In the genomic region with DNA sequence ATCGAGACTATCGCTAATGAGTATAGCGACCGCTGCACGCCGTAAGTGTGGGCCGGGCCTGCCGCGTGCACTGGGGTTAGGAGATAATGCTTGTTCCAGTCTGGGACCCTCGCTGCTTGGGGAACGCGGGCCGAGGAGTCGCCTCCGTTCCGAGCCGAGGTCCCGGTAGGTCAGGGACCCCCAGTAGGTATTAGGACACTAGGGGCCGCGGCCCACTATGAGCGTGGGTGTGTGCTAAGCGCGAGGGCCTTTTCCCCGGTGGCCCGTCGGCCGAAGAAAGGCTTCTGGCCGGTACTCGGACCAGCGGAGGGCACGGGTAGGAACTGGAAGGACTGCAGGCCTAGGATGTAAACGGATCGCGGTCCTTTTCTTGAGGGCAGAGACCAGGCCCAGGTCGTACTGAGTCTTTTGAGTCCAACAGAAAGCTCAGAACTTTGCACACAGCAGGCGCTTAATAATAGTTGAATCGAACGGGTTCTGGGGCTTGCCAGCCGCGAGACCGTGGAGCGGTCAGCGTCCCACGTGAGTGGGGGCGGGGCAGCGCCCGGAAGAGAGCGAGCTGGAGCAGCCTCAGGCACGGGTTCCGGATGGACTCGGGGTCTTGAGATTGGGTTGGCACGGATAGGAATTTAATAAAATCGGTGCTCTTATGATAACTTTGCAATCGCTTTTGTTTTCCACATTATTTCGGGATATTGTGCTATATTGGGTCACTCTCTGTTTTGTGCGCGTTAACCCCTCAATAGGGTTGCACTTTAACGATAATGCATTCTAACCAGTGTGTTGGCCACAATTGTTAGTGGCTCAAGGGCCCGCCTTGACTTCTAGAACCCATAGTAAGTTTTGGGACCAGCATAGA, we compare ENCODE assay signal across 1 cellular context.
A peak's percentile ranks its signal among the peaks of the same experiment; 100 is the strongest.
TF ChIP-seq lines count a peak whose summit lies in the region.

No MANE protein-coding gene starts in this region.

TF ChIP-seq in K562, 482 proteins besides CTCF, POLR2A, EP300 and RAD21 (continued from another document and continues in another):
- TF ChIP-seq, protein P1, sequence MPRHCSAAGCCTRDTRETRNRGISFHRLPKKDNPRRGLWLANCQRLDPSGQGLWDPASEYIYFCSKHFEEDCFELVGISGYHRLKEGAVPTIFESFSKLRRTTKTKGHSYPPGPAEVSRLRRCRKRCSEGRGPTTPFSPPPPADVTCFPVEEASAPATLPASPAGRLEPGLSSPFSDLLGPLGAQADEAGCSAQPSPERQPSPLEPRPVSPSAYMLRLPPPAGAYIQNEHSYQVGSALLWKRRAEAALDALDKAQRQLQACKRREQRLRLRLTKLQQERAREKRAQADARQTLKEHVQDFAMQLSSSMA (CRISPR knock-in tag; IDR thresholded peaks at IDR 0.05), result no peak
- TF ChIP-seq POLR2AphosphoS5 (IDR thresholded peaks at IDR 0.05; ENCODE audit: control insufficient read depth, insufficient read depth, low read depth, low read length), result peak; percentile 25; the same call in 1 of the 2 replicates
- no peak for TF ChIP-seq SOX6 (IDR thresholded peaks at IDR 0.05)
- TF ChIP-seq CC2D1A (IDR thresholded peaks at IDR 0.05), result 0 out of 2 replicates have a peak, but pooled peaks have one; percentile 5
- peak in 1 of 2 experiments; percentile 92; a peak in 1 of 4 replicates for TF ChIP-seq SIN3A (IDR thresholded peaks at IDR 0.05; ENCODE audit: borderline replicate concordance in 2 of 2, control insufficient read depth in 1 of 2, low read depth in 2 of 2, low read length in 2 of 2)
- TF ChIP-seq, protein P2, sequence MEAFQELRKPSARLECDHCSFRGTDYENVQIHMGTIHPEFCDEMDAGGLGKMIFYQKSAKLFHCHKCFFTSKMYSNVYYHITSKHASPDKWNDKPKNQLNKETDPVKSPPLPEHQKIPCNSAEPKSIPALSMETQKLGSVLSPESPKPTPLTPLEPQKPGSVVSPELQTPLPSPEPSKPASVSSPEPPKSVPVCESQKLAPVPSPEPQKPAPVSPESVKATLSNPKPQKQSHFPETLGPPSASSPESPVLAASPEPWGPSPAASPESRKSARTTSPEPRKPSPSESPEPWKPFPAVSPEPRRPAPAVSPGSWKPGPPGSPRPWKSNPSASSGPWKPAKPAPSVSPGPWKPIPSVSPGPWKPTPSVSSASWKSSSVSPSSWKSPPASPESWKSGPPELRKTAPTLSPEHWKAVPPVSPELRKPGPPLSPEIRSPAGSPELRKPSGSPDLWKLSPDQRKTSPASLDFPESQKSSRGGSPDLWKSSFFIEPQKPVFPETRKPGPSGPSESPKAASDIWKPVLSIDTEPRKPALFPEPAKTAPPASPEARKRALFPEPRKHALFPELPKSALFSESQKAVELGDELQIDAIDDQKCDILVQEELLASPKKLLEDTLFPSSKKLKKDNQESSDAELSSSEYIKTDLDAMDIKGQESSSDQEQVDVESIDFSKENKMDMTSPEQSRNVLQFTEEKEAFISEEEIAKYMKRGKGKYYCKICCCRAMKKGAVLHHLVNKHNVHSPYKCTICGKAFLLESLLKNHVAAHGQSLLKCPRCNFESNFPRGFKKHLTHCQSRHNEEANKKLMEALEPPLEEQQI (IDR thresholded peaks at IDR 0.05), result no peak
- no peak for TF ChIP-seq NBN (IDR thresholded peaks at IDR 0.05; ENCODE audit: low read depth)
- peak; percentile 11; the same call in 1 of the 2 replicates for TF ChIP-seq ZC3H4 (CRISPR knock-in tag; IDR thresholded peaks at IDR 0.05; ENCODE audit: borderline replicate concordance)
- no peak for TF ChIP-seq SMARCA5 (IDR thresholded peaks at IDR 0.05)
- 0 out of 2 replicates have a peak, but pooled peaks have one; percentile 19 for TF ChIP-seq RNF2 (IDR thresholded peaks at IDR 0.05)
- no peak for TF ChIP-seq ZNF507 (tag; conservative IDR thresholded peaks at IDR 0.05)
- TF ChIP-seq, protein P3, sequence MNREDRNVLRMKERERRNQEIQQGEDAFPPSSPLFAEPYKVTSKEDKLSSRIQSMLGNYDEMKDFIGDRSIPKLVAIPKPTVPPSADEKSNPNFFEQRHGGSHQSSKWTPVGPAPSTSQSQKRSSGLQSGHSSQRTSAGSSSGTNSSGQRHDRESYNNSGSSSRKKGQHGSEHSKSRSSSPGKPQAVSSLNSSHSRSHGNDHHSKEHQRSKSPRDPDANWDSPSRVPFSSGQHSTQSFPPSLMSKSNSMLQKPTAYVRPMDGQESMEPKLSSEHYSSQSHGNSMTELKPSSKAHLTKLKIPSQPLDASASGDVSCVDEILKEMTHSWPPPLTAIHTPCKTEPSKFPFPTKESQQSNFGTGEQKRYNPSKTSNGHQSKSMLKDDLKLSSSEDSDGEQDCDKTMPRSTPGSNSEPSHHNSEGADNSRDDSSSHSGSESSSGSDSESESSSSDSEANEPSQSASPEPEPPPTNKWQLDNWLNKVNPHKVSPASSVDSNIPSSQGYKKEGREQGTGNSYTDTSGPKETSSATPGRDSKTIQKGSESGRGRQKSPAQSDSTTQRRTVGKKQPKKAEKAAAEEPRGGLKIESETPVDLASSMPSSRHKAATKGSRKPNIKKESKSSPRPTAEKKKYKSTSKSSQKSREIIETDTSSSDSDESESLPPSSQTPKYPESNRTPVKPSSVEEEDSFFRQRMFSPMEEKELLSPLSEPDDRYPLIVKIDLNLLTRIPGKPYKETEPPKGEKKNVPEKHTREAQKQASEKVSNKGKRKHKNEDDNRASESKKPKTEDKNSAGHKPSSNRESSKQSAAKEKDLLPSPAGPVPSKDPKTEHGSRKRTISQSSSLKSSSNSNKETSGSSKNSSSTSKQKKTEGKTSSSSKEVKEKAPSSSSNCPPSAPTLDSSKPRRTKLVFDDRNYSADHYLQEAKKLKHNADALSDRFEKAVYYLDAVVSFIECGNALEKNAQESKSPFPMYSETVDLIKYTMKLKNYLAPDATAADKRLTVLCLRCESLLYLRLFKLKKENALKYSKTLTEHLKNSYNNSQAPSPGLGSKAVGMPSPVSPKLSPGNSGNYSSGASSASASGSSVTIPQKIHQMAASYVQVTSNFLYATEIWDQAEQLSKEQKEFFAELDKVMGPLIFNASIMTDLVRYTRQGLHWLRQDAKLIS (CRISPR knock-in tag; IDR thresholded peaks at IDR 0.05), result peak; percentile 74
- TF ChIP-seq, protein P4, sequence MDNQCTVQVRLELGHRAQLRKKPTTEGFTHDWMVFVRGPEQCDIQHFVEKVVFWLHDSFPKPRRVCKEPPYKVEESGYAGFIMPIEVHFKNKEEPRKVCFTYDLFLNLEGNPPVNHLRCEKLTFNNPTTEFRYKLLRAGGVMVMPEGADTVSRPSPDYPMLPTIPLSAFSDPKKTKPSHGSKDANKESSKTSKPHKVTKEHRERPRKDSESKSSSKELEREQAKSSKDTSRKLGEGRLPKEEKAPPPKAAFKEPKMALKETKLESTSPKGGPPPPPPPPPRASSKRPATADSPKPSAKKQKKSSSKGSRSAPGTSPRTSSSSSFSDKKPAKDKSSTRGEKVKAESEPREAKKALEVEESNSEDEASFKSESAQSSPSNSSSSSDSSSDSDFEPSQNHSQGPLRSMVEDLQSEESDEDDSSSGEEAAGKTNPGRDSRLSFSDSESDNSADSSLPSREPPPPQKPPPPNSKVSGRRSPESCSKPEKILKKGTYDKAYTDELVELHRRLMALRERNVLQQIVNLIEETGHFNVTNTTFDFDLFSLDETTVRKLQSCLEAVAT (IDR thresholded peaks at IDR 0.05), result 0 out of 4 replicates have a peak, but pooled peaks have one; percentile 18 to 44
- TF ChIP-seq, protein P5, sequence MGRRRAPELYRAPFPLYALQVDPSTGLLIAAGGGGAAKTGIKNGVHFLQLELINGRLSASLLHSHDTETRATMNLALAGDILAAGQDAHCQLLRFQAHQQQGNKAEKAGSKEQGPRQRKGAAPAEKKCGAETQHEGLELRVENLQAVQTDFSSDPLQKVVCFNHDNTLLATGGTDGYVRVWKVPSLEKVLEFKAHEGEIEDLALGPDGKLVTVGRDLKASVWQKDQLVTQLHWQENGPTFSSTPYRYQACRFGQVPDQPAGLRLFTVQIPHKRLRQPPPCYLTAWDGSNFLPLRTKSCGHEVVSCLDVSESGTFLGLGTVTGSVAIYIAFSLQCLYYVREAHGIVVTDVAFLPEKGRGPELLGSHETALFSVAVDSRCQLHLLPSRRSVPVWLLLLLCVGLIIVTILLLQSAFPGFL (CRISPR knock-in tag; IDR thresholded peaks at IDR 0.05), result 0 out of 2 replicates have a peak, but pooled peaks have one; percentile 57
- TF ChIP-seq, protein P6, sequence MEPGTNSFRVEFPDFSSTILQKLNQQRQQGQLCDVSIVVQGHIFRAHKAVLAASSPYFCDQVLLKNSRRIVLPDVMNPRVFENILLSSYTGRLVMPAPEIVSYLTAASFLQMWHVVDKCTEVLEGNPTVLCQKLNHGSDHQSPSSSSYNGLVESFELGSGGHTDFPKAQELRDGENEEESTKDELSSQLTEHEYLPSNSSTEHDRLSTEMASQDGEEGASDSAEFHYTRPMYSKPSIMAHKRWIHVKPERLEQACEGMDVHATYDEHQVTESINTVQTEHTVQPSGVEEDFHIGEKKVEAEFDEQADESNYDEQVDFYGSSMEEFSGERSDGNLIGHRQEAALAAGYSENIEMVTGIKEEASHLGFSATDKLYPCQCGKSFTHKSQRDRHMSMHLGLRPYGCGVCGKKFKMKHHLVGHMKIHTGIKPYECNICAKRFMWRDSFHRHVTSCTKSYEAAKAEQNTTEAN (CRISPR knock-in tag; IDR thresholded peaks at IDR 0.05), result peak; percentile 36; the same call in 1 of the 2 replicates
- no peak for TF ChIP-seq SMAD2 (IDR thresholded peaks at IDR 0.05; ENCODE audit: low read depth, low read length)
- TF ChIP-seq FOXK1 (CRISPR knock-in tag; IDR thresholded peaks at IDR 0.05; ENCODE audit: borderline replicate concordance), result peak; percentile 65; the same call in 1 of the 2 replicates
- 0 out of 2 replicates have a peak, but pooled peaks have one; percentile 25 for TF ChIP-seq ZBTB1 (CRISPR knock-in tag; IDR thresholded peaks at IDR 0.05; ENCODE audit: borderline replicate concordance, low read depth)
- no peak; the same call in none of the 2 replicates for TF ChIP-seq TRIM28 (IDR thresholded peaks at IDR 0.05)
- TF ChIP-seq, protein P7, sequence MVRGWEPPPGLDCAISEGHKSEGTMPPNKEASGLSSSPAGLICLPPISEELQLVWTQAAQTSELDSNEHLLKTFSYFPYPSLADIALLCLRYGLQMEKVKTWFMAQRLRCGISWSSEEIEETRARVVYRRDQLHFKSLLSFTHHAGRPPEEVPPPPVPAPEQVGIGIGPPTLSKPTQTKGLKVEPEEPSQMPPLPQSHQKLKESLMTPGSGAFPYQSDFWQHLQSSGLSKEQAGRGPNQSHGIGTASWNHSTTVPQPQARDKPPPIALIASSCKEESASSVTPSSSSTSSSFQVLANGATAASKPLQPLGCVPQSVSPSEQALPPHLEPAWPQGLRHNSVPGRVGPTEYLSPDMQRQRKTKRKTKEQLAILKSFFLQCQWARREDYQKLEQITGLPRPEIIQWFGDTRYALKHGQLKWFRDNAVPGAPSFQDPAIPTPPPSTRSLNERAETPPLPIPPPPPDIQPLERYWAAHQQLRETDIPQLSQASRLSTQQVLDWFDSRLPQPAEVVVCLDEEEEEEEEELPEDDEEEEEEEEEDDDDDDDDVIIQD (CRISPR knock-in tag; IDR thresholded peaks at IDR 0.05), result no peak
- TF ChIP-seq ZNF778 (CRISPR knock-in tag; IDR thresholded peaks at IDR 0.05), result no peak
- TF ChIP-seq MXI1 (IDR thresholded peaks at IDR 0.05; ENCODE audit: low read depth, low read length), result peak; percentile 95
- 0 out of 2 replicates have a peak, but pooled peaks have one; percentile 74 for TF ChIP-seq KLF13 (tag; IDR thresholded peaks at IDR 0.05; ENCODE audit: borderline replicate concordance, low read depth)
- TF ChIP-seq PHB2 (IDR thresholded peaks at IDR 0.05; ENCODE audit: low read depth), result no peak
- TF ChIP-seq RBFOX2 (IDR thresholded peaks at IDR 0.05; ENCODE audit: low read depth, low read length), result peak; percentile 84
- TF ChIP-seq, protein P8, sequence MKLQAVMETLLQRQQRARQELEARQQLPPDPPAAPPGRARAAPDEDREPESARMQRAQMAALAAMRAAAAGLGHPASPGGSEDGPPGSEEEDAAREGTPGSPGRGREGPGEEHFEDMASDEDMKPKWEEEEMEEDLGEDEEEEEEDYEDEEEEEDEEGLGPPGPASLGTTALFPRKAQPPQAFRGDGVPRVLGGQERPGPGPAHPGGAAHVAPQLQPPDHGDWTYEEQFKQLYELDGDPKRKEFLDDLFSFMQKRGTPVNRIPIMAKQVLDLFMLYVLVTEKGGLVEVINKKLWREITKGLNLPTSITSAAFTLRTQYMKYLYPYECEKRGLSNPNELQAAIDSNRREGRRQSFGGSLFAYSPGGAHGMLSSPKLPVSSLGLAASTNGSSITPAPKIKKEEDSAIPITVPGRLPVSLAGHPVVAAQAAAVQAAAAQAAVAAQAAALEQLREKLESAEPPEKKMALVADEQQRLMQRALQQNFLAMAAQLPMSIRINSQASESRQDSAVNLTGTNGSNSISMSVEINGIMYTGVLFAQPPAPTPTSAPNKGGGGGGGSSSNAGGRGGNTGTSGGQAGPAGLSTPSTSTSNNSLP (IDR thresholded peaks at IDR 0.05; ENCODE audit: borderline replicate concordance, low read depth, low read length), result no peak
- no peak for TF ChIP-seq BCL6 (CRISPR knock-in tag; IDR thresholded peaks at IDR 0.05)
- TF ChIP-seq SMARCC2 (IDR thresholded peaks at IDR 0.05; ENCODE audit: low read depth), result 0 out of 2 replicates have a peak, but pooled peaks have one; percentile 33
- TF ChIP-seq, protein P9, sequence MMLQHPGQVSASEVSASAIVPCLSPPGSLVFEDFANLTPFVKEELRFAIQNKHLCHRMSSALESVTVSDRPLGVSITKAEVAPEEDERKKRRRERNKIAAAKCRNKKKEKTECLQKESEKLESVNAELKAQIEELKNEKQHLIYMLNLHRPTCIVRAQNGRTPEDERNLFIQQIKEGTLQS (IDR thresholded peaks at IDR 0.05), result no peak
- TF ChIP-seq, protein P9 (CRISPR knock-in tag; conservative IDR thresholded peaks at IDR 0.05), result 0 out of 2 replicates have a peak, but pooled peaks have one; percentile 2
- TF ChIP-seq ETV1 (tag; conservative IDR thresholded peaks at IDR 0.05; ENCODE audit: low read depth), result peak; percentile 89
- TF ChIP-seq, protein P10, sequence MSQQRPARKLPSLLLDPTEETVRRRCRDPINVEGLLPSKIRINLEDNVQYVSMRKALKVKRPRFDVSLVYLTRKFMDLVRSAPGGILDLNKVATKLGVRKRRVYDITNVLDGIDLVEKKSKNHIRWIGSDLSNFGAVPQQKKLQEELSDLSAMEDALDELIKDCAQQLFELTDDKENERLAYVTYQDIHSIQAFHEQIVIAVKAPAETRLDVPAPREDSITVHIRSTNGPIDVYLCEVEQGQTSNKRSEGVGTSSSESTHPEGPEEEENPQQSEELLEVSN (IDR thresholded peaks at IDR 0.05; ENCODE audit: borderline replicate concordance in 1 of 2, extremely low read depth in 1 of 2, insufficient read depth in 1 of 2, insufficient read length in 1 of 2, low read depth in 1 of 2, low read length in 1 of 2, poor library complexity in 1 of 2, severe bottlenecking in 1 of 2), result peak in 1 of 2 experiments; percentile 42
- no peak for TF ChIP-seq ZNF561 (CRISPR knock-in tag; conservative IDR thresholded peaks at IDR 0.05)
- no peak for TF ChIP-seq GTF2F1 (IDR thresholded peaks at IDR 0.05; ENCODE audit: low read depth, low read length)
- TF ChIP-seq, protein P11, sequence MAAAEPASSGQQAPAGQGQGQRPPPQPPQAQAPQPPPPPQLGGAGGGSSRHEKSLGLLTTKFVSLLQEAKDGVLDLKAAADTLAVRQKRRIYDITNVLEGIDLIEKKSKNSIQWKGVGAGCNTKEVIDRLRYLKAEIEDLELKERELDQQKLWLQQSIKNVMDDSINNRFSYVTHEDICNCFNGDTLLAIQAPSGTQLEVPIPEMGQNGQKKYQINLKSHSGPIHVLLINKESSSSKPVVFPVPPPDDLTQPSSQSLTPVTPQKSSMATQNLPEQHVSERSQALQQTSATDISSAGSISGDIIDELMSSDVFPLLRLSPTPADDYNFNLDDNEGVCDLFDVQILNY (CRISPR knock-in tag; IDR thresholded peaks at IDR 0.05), result peak; percentile 16; the same call in 1 of the 2 replicates
- TF ChIP-seq HMGN3 (IDR thresholded peaks at IDR 0.05; ENCODE audit: borderline replicate concordance, extremely low read depth, insufficient read length, low read depth, low read length), result peak; percentile 39
- 0 out of 2 replicates have a peak, but pooled peaks have one; percentile 11 for TF ChIP-seq SMAD4 (CRISPR knock-in tag; conservative IDR thresholded peaks at IDR 0.05)
